ENCODE assay signal across 1 cellular context in genomic region chrX:45715787-45716186, GRCh38.
TF ChIP-seq lines count a peak whose summit lies in the region.

No MANE protein-coding gene starts in this region.

TF ChIP-seq in HCT116, 20 proteins besides CTCF, POLR2A, EP300 and RAD21 (continued from another document):
- no peak for TF ChIP-seq ZBTB33 (IDR thresholded peaks at IDR 0.05; ENCODE audit: extremely low read depth, insufficient replicate concordance, low read length)
- TF ChIP-seq ELF1 (IDR thresholded peaks at IDR 0.05; ENCODE audit: borderline replicate concordance, low read depth) = no peak
- no peak for TF ChIP-seq ZNF274 (IDR thresholded peaks at IDR 0.05; ENCODE audit: low read depth, low read length)
- TF ChIP-seq SP1 (IDR thresholded peaks at IDR 0.05; ENCODE audit: low read depth) = no peak
- TF ChIP-seq EZH2 (IDR thresholded peaks at IDR 0.05) = no peak
- no peak for TF ChIP-seq MAX (IDR thresholded peaks at IDR 0.05)
- TF ChIP-seq POLR2AphosphoS5 (IDR thresholded peaks at IDR 0.05; ENCODE audit: low read depth, low read length) = no peak
- no peak for TF ChIP-seq EZH2phosphoT487 (IDR thresholded peaks at IDR 0.05; ENCODE audit: borderline replicate concordance)
TF ChIP-seq in HCT116: peak in this region for 0.
